ENCODE assay signal across 8 cellular contexts in the genomic region with DNA sequence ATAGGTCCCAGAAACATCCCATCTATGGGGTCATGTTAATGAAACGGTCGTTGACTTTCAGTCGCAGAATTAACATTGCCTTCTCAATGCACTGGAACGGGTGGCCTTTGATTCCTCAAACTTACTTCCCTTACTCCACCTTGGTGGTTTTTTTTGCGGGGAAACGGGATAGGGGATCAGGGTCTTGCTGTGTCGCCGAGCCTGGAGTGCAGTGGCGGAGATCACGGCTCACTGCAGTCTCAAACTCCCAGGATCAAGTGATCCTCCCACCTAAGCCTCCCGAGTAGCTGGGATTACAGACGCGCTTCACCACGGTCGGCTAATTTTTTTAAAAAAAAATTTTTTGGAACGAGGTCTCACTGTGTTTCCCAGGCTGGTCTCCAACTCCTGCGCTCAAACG. TPM values are rescaled to one million over a fixed set of nuclear protein-coding genes. Genes with fewer than 3 reads are reported as not detected.
DNase-seq lines count a peak whose midpoint lies in the region; ATAC-seq and TF ChIP-seq lines count a peak whose summit lies in the region.

No MANE protein-coding gene starts in this region.

- DNase-seq in GM12864 (ENCODE audit: low read depth) (no peak), RKO (ENCODE audit: low spot score) (peak; percentile 12), fibroblast of lung (ENCODE audit: low read depth in 2 of 2) (no peak), psoas muscle (no peak), NCI-H2171 (lab: John Stamatoyannopoulos, UW) (no peak)

- H3K36me3 ChIP-seq in fibroblast of lung (ENCODE audit: control insufficient read depth, insufficient read depth, low read length), result peaks cover 2% of the 10 kb centered on the region
- H3K36me3 ChIP-seq in psoas muscle (ENCODE audit: insufficient read depth in 1 of 2, low read depth in 1 of 2), result peaks cover 0 to 15% of the 10 kb centered on the region in 2 donors

- intact Hi-C loops in psoas muscle (cut with DNase I), result loop anchor here (5.0 to 10.0 kb wide), 3 partner anchors 407 to 645 kb away; no protein-coding TSS in a partner anchor

- no peaks in the 10 kb centered on the region for H3K27me3 ChIP-seq in fibroblast of lung (ENCODE audit: control insufficient read depth, insufficient read depth, low read length)
- no peaks in the 10 kb centered on the region for H3K27me3 ChIP-seq in psoas muscle (ENCODE audit: insufficient read depth in 3 of 3, low read length in 2 of 3)

- H3K27ac ChIP-seq in fibroblast of lung (ENCODE audit: insufficient read depth, low read length) (peak overlapping the region; percentile 73), psoas muscle (peak overlapping the region; percentile 87)

- H3K4me1 ChIP-seq in fibroblast of lung (ENCODE audit: control insufficient read depth, extremely low read depth, insufficient read depth, low read length) (no peaks in the 10 kb centered on the region), psoas muscle (peaks cover 17% of the 10 kb centered on the region)

- 1% methylated on average over 18 of the region's 18 CpGs for WGBS in psoas muscle, 3 donors

- H3K4me3 ChIP-seq in GM12864 (ENCODE audit: low read depth, low read length) (peak overlapping the region; percentile 97), fibroblast of lung (replicated peaks in 1 of 4; ENCODE audit: control extremely low read depth in 1 of 4, insufficient read depth in 1 of 4, low read depth in 3 of 4, low read length in 4 of 4) (peak overlapping the region; percentile 78 to 95 (median 90)), psoas muscle (peak overlapping the region; percentile 87)

- H3K79me2 ChIP-seq in fibroblast of lung (ENCODE audit: control insufficient read depth, insufficient read depth, low read length), result peaks cover 37% of the 10 kb centered on the region

- peak overlapping the region; percentile 81 for H3K4me2 ChIP-seq in fibroblast of lung (ENCODE audit: extremely low read depth, insufficient read depth, low read length)

- no peak for TF ChIP-seq CTCF in GM12864 (IDR thresholded peaks at IDR 0.05; ENCODE audit: low read depth, low read length, missing control alignments)
- no peak for TF ChIP-seq CTCF in fibroblast of lung (conservative IDR thresholded peaks at IDR 0.05 in 1 of 2, IDR thresholded peaks at IDR 0.05 in 1 of 2; ENCODE audit: low read depth in 1 of 2, low read length in 2 of 2)
- no peak for TF ChIP-seq CTCF in psoas muscle (IDR thresholded peaks at IDR 0.05)

- H4K20me1 ChIP-seq in fibroblast of lung (ENCODE audit: control insufficient read depth, extremely low read depth, insufficient read depth, low read length), result no peaks in the 10 kb centered on the region

- no peak for ATAC-seq in psoas muscle
- ATAC-seq in HG03521 (IDR thresholded peaks at IDR 0.05; ENCODE audit: unreplicated experiment), result no peak
- no peak for ATAC-seq in GM21529 (IDR thresholded peaks at IDR 0.05; ENCODE audit: unreplicated experiment)
- no peak for ATAC-seq in GM19397 (IDR thresholded peaks at IDR 0.05; ENCODE audit: unreplicated experiment)

- H3K9ac ChIP-seq in fibroblast of lung (ENCODE audit: insufficient read depth, low read length), result peak overlapping the region; percentile 87

- H3K9me3 ChIP-seq in fibroblast of lung (ENCODE audit: control insufficient read depth, insufficient read depth, low read depth, low read length) (no peaks in the 10 kb centered on the region), psoas muscle (no peaks in the 10 kb centered on the region)

- H2AFZ ChIP-seq in fibroblast of lung (ENCODE audit: low read length), result peak overlapping the region; percentile 91

RNA-seq across cellular contexts. Expression of gene ATG16L1, which starts 0.8 kb away (rescaled TPM):
- total RNA-seq in fibroblast of lung (27.2 and 33.7 TPM in 2 replicates), psoas muscle (10 to 100 TPM; 14.3 to 26.3 (median 22.1) TPM)
- polyA plus RNA-seq in fibroblast of lung (23.7 and 25.3 TPM in 2 replicates), psoas muscle (10 to 100 TPM; 15.1 to 46.3 (median 24.0) TPM)
- 13.3 and 15.5 TPM in 2 replicates for polyA plus RNA-seq in fibroblast of lung (2012)
- polyA minus RNA-seq in fibroblast of lung (ENCODE audit: low replicate concordance), result 12.4 and 21.3 TPM in 2 replicates

RNA-seq across cellular contexts. Expression of gene SAG, which starts 55.4 kb away (rescaled TPM):
- total RNA-seq in fibroblast of lung (not detected in 2 replicates), psoas muscle (not detected)
- polyA plus RNA-seq in fibroblast of lung (not detected in 2 replicates), psoas muscle (not detected)
- polyA plus RNA-seq in fibroblast of lung (2012), result not detected in 2 replicates
- not detected in 2 replicates for polyA minus RNA-seq in fibroblast of lung (ENCODE audit: low replicate concordance)
